Comparison of ENCODE assay signal across 19 cellular contexts in genomic region chr14:104390221-104390931, GRCh38.
A peak's percentile ranks its signal among the peaks of the same experiment; 100 is the strongest.
DNase-seq lines count a peak whose midpoint lies in the region; ATAC-seq and TF ChIP-seq lines count a peak whose summit lies in the region.
"Had no signal": no experiment of that assay in that cellular context is flagged by ENCODE, and none has a peak within 500 bp of the region (broad histone marks: within the 10 kb centered on the region; RNA-seq: fewer than 3 reads in every experiment).

No MANE protein-coding gene starts in this region.

- H3K36me3 ChIP-seq in H7 (replicated peaks; ENCODE audit: control insufficient read depth, insufficient read depth, low read length) (no peaks in the 10 kb centered on the region), colonic mucosa (no peaks in the 10 kb centered on the region)

- TF ChIP-seq CTCF in colonic mucosa (IDR thresholded peaks at IDR 0.05): no peak

- H3K4me3 ChIP-seq in H7 (ENCODE audit: insufficient read depth, low read depth, low read length): no peak overlapping the region
- H3K4me3 ChIP-seq in colonic mucosa: no peak overlapping the region
- H3K4me3 ChIP-seq: A549, SK-N-MC had no signal

- intact Hi-C loops in colonic mucosa (cut with DNase I): no loop called here
- intact Hi-C loops in sciatic nerve (cut with DNase I): no loop called here

- H3K27me3 ChIP-seq in H7 (ENCODE audit: control insufficient read depth, insufficient read depth, low read length): no peaks in the 10 kb centered on the region
- no peaks in the 10 kb centered on the region for H3K27me3 ChIP-seq in colonic mucosa

- H3K9ac ChIP-seq in colonic mucosa (ENCODE audit: low read depth in 2 of 2, low read length in 2 of 2): no peak overlapping the region

- H3K4me1 ChIP-seq in colonic mucosa: no peaks in the 10 kb centered on the region
- H3K4me1 ChIP-seq: A549, Caco-2 had no signal

- H3K9me3 ChIP-seq in colonic mucosa: no peaks in the 10 kb centered on the region
- H3K9me3 ChIP-seq: A549, Caco-2 had no signal

- H3K27ac ChIP-seq in colonic mucosa: no peak overlapping the region
- H3K27ac ChIP-seq: A549, HL-60, SK-N-MC had no signal

- peak; percentile 59 for DNase-seq in activated CD8-positive, alpha-beta memory T cell treated with anti-CD3 and anti-CD28 coated beads for 24 hours
- DNase-seq in activated CD8-positive, alpha-beta memory T cell treated with anti-CD3 and anti-CD28 coated beads, Interleukin-2, amount 50 U/mL, for 4 hours: no peak
- DNase-seq in H7 (peak; percentile 51), colonic mucosa (peak; percentile 10), sciatic nerve (ENCODE audit: low spot score) (peak; percentile 17), NCI-H82 treated with DMSO at 0.1 percent for 48 hours (lab: John Stamatoyannopoulos, UW; ENCODE audit: unreplicated experiment) (no peak), GOT3 (lab: John Stamatoyannopoulos, UW) (no peak), HUDEP-2 (lab: John Stamatoyannopoulos, UW; ENCODE audit: unreplicated experiment in 76 of 76) (no peak)
- DNase-seq: amniotic stem cell, Caco-2, cortex of kidney, GF-D8, HFFc6, KG1, NCI-H1417, NCI-H446 treated with DMSO at 0.1 percent for 48 hours had no signal

- no peak for ATAC-seq in sciatic nerve
- ATAC-seq: A549 had no signal

Comparison
In these comparisons a context has a peak if more than half of its experiments do, and no peak if none do; other contexts are left out.
1. DNase-seq: peak in activated CD8-positive, alpha-beta memory T cell treated with anti-CD3 and anti-CD28 coated beads for 24 hours (single experiment), H7 (single experiment), colonic mucosa (single experiment) and sciatic nerve (single experiment); none in activated CD8-positive, alpha-beta memory T cell treated with anti-CD3 and anti-CD28 coated beads, Interleukin-2, amount 50 U/mL, for 4 hours (single experiment), NCI-H82 treated with DMSO at 0.1 percent for 48 hours (single experiment), GOT3 (single experiment) and HUDEP-2 (0 of 76).